1 cellular context compared by ENCODE assay signal in genomic region chr3:107394502-107394901, GRCh38.
TF ChIP-seq lines count a peak whose summit lies in the region.

No MANE protein-coding gene starts in this region.

TF ChIP-seq in IMR-90, 13 proteins besides CTCF, POLR2A, EP300 and RAD21:
- no peak for TF ChIP-seq CEBPB (IDR thresholded peaks at IDR 0.05; ENCODE audit: low read depth, low read length)
- no peak for TF ChIP-seq FOS (IDR thresholded peaks at IDR 0.05; ENCODE audit: low read depth, low read length)
- TF ChIP-seq RFX5 (IDR thresholded peaks at IDR 0.05; ENCODE audit: low read depth, low read length): no peak
- no peak for TF ChIP-seq NFE2L2 (IDR thresholded peaks at IDR 0.05; ENCODE audit: low read depth, low read length)
- TF ChIP-seq CHD1 (IDR thresholded peaks at IDR 0.05; ENCODE audit: low read depth, low read length): no peak
- no peak for TF ChIP-seq MAFK (IDR thresholded peaks at IDR 0.05; ENCODE audit: low read depth, low read length)
- no peak for TF ChIP-seq BHLHE40 (IDR thresholded peaks at IDR 0.05; ENCODE audit: low read depth, low read length)
